13 cellular contexts compared by ENCODE assay signal in the genomic region with DNA sequence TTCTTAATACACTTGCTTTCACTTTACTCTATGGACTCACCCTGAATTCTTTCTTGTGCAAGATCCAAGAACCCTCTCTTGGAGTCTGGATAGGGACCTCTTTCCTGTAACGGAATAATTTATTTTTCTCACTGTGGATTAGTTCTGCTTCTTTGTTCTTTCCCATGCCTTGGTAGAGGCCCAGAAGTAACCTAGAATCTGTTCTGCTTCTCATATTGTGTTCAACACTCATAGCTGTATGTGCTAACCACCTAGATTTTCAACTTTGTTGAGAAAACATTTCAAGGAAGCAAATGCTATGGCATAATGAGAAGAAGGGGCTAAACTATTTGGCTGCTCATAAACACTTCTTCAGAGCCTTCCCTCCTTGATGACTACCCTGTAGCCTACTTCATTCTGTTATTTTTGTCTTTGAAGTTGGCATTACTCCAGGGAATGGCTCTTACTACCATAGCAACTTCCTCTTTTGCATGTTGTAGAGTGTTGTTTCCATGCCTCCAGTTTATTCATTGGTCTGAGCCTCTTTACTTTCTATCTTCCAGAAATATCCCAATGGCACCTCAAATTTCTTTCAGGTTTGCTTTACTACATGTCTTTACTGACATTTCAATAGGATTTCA.
DNase-seq lines count a peak whose midpoint lies in the region; ATAC-seq lines count a peak whose summit lies in the region.
"Had no signal": no experiment of that assay in that cellular context is flagged by ENCODE, and none has a peak within 500 bp of the region (broad histone marks: within the 10 kb centered on the region; RNA-seq: fewer than 3 reads in every experiment).

No MANE protein-coding gene starts in this region.

- DNase-seq in DMS79 treated with DMSO at 0.1 percent for 48 hours (lab: John Stamatoyannopoulos, UW) (peak; percentile 10), DMS79 (lab: John Stamatoyannopoulos, UW) (no peak), Kasumi-1 (lab: John Stamatoyannopoulos, UW) (peak; percentile 84 to 87), caudate nucleus (lab: John Stamatoyannopoulos, UW) (peak in 1 of 61 donors; percentile 20), sciatic nerve (ENCODE audit: low spot score) (no peak), C1 segment of cervical spinal cord (lab: John Stamatoyannopoulos, UW) (no peak)
- DNase-seq: 8988T, MM.1S, T-helper 1 cell had no signal

- ATAC-seq in sciatic nerve (peak; percentile 53), HG03039 (IDR thresholded peaks at IDR 0.05; ENCODE audit: unreplicated experiment) (no peak), HG02884 (IDR thresholded peaks at IDR 0.05; ENCODE audit: unreplicated experiment) (no peak)
- ATAC-seq: activated T-helper 17 cell treated with anti-CD3 and anti-CD28 coated beads, Interleukin-2, amount 50 U/mL, for 72 hours had no signal

- intact Hi-C loops in sciatic nerve (cut with DNase I) = no loop called here

- peak overlapping the region; percentile 58 for H3K27ac ChIP-seq in caudate nucleus (ENCODE audit: low read depth, low read length)
- H3K27ac ChIP-seq: epithelial cell of prostate had no signal

Comparison
In these comparisons a context has a peak if more than half of its experiments do, and no peak if none do; other contexts are left out.
1. DNase-seq: peak in DMS79 treated with DMSO at 0.1 percent for 48 hours (single experiment) and Kasumi-1 (2 of 2); none in DMS79 (single experiment), sciatic nerve (single experiment) and C1 segment of cervical spinal cord (0 of 14).